9 cellular contexts compared by ENCODE assay signal in genomic region chr2:195898505-195898904, GRCh38.
DNase-seq lines count a peak whose midpoint lies in the region; ATAC-seq, FAIRE-seq and TF ChIP-seq lines count a peak whose summit lies in the region.
"Had no signal": no experiment of that assay in that cellular context is flagged by ENCODE, and none has a peak within 500 bp of the region (broad histone marks: within the 10 kb centered on the region; RNA-seq: fewer than 3 reads in every experiment).

No MANE protein-coding gene starts in this region.

- no peak for FAIRE-seq in GM19239 (lab: Jason Lieb, UNC)

- CTCF ChIA-PET in HEK293T (lab: Yijun Ruan, JAX) = no interaction called here

- intact Hi-C loops in cardiac septum (cut with DNase I) = no loop called here

- H3K4me2 ChIP-seq in MM.1S (ENCODE audit: low read depth, low read length) = no peak overlapping the region

- H3K9me2 ChIP-seq in MM.1S (replicated peaks; ENCODE audit: insufficient read depth, low read length) = no peaks in the 10 kb centered on the region

- no peak for TF ChIP-seq CTCF in MM.1S (IDR thresholded peaks at IDR 0.05; ENCODE audit: low read length)

- POLR2A ChIA-PET in HEK293T (lab: Yijun Ruan, JAX) = no interaction called here

- no peak for ATAC-seq in HG03108 (IDR thresholded peaks at IDR 0.05; ENCODE audit: unreplicated experiment)

- no peak overlapping the region for H3K9ac ChIP-seq in MM.1S (ENCODE audit: low read length)

- H3K4me3 ChIP-seq in skeletal muscle cell (ENCODE audit: low read depth, low read length) (no peak overlapping the region), MM.1S (ENCODE audit: low read length) (no peak overlapping the region)
- H3K4me3 ChIP-seq: breast epithelium had no signal

- H3K27ac ChIP-seq in MM.1S (ENCODE audit: low read length) = no peak overlapping the region
- H3K27ac ChIP-seq: breast epithelium had no signal

- no peaks in the 10 kb centered on the region for H3K9me3 ChIP-seq in MM.1S (replicated peaks; ENCODE audit: insufficient read depth, low read length)
- H3K9me3 ChIP-seq: breast epithelium had no signal

- H3K79me2 ChIP-seq in MM.1S (ENCODE audit: low read length) = no peaks in the 10 kb centered on the region

- peak; percentile 39 for DNase-seq in HEK293T (ENCODE audit: extremely low spot score)
- peak; percentile 64 for DNase-seq in T1000 (lab: John Stamatoyannopoulos, UW)
- DNase-seq in cardiac septum (ENCODE audit: low spot score) = peak; percentile 79
- peak; percentile 99 for DNase-seq in skeletal muscle cell (ENCODE audit: low read depth)
- DNase-seq in MM.1S = no peak
- DNase-seq in activated gamma-delta T cell treated with Interleukin-2 at 50 U/mL for 16 hours = no peak
- no peak for DNase-seq in GM19239 (ENCODE audit: insufficient read length, low spot score)

- no peaks in the 10 kb centered on the region for H3K36me3 ChIP-seq in MM.1S (replicated peaks; ENCODE audit: insufficient read depth, low read length)
- H3K36me3 ChIP-seq: breast epithelium had no signal

- H4K20me1 ChIP-seq in MM.1S (ENCODE audit: insufficient read depth, low read length) = no peaks in the 10 kb centered on the region

- no peaks in the 10 kb centered on the region for H3K4me1 ChIP-seq in MM.1S (ENCODE audit: low read length)

- no peak overlapping the region for H2AFZ ChIP-seq in MM.1S (ENCODE audit: low read length)

- no peaks in the 10 kb centered on the region for H3K27me3 ChIP-seq in MM.1S (replicated peaks; ENCODE audit: insufficient read depth, low read length)
- H3K27me3 ChIP-seq: breast epithelium had no signal

- H3F3A ChIP-seq in MM.1S (ENCODE audit: insufficient read depth, low read length) = no peaks in the 10 kb centered on the region

TF ChIP-seq in HEK293T, 16 proteins besides CTCF, POLR2A, EP300 and RAD21:
- no peak for TF ChIP-seq ZNF384 (IDR thresholded peaks at IDR 0.05)
- TF ChIP-seq BHLHE40 (IDR thresholded peaks at IDR 0.05; ENCODE audit: borderline replicate concordance) = no peak
- no peak for TF ChIP-seq LEF1 (IDR thresholded peaks at IDR 0.05; ENCODE audit: borderline replicate concordance)
- TF ChIP-seq SP1 (IDR thresholded peaks at IDR 0.05) = no peak
- no peak for TF ChIP-seq L3MBTL2 (conservative IDR thresholded peaks at IDR 0.05)
- no peak for TF ChIP-seq FOXA1 (IDR thresholded peaks at IDR 0.05)
- TF ChIP-seq SUZ12 (IDR thresholded peaks at IDR 0.05) = no peak
- TF ChIP-seq CTBP1 (IDR thresholded peaks at IDR 0.05; ENCODE audit: borderline replicate concordance) = no peak
- no peak for TF ChIP-seq PKNOX1 (IDR thresholded peaks at IDR 0.05)

Comparison
In these comparisons a context has a peak if more than half of its experiments do, and no peak if none do; other contexts are left out.
1. DNase-seq: peak in HEK293T (single experiment), T1000 (single experiment), cardiac septum (single experiment) and skeletal muscle cell (single experiment); none in MM.1S (single experiment), activated gamma-delta T cell treated with Interleukin-2 at 50 U/mL for 16 hours (single experiment) and GM19239 (single experiment).